ENCODE assay signal across 8 cellular contexts in the genomic region with DNA sequence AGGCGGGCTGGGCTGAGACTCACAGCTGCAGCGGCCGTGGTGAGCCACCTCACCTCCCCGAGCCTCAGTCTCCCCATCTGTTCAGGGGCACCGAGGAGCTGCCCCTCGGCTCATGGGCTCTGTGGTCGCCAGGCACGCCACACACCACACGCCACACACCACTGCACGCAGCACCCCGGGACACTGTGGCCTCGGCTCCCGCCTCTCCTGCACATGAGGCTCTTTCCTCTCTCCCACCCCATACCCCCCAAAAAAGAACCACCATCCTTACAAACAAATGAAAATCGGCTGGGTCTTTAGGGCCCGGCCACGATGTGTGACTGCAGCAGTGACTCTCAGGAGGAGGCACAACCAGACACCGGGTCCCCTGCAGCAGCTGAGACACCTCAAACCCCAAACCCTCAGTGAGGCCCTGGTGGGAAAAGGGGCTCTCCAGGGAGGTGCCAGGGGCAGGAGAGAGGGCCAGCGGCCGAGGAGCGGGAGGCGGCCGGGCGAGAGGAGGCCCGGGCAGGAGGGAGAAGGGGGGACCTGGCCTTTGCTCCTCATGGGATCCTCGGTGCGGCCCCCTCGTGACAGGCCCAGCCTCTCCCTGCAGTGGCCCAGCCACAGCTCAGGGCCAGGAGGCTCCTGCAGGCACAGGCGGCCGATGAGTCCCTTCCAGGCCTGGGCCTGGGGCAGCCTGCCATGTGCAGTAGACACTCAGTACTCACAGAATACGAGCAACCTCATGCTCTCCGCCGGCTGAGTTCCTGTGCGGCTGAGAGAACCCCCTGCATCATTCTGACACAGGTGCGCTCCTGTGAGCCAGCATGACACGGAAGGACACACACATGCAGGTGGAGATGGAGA.
DNase-seq lines count a peak whose midpoint lies in the region; ATAC-seq and TF ChIP-seq lines count a peak whose summit lies in the region.

No MANE protein-coding gene starts in this region.

- H3K36me3 ChIP-seq in liver (ENCODE audit: control insufficient read depth in 4 of 4, insufficient read depth in 3 of 4, low read depth in 1 of 4, low read length in 3 of 4) (no peaks in the 10 kb centered on the region), transverse colon (no peaks in the 10 kb centered on the region)

- no peaks in the 10 kb centered on the region for H3K27me3 ChIP-seq in liver (ENCODE audit: control insufficient read depth in 4 of 4, insufficient read depth in 4 of 4, low read length in 3 of 4)
- H3K27me3 ChIP-seq in transverse colon = no peaks in the 10 kb centered on the region

- peak overlapping the region; percentile 98 for H3K27ac Mint-ChIP-seq in activated T-cell treated with anti-CD3 and anti-CD28 coated beads, Interleukin-2, amount 50 U/mL, for 72 hours

- ATAC-seq in activated T-cell treated with anti-CD3 and anti-CD28 coated beads, Interleukin-2, amount 50 U/mL, for 72 hours (replicated peaks in 1 of 2) = peak; percentile 1 to 3

- DNase-seq in activated CD8-positive, alpha-beta memory T cell treated with anti-CD3 and anti-CD28 coated beads for 24 hours = peak; percentile 72
- DNase-seq in activated CD8-positive, alpha-beta memory T cell treated with anti-CD3 and anti-CD28 coated beads, Interleukin-2, amount 50 U/mL, for 4 hours = no peak
- DNase-seq in activated T-cell treated with anti-CD3 and anti-CD28 coated beads, Interleukin-2, amount 50 U/mL, for 72 hours = peak; percentile 36 to 45
- DNase-seq in transverse colon = peak; percentile 54
- no peak for DNase-seq in HEK293T (ENCODE audit: extremely low spot score)
- DNase-seq in DMS53 treated with DMSO at 0.1 percent for 48 hours (lab: John Stamatoyannopoulos, UW; ENCODE audit: unreplicated experiment) = no peak
- DNase-seq in HuH-7.5 (ENCODE audit: low spot score) = no peak

- H3K9me3 Mint-ChIP-seq in activated T-cell treated with anti-CD3 and anti-CD28 coated beads, Interleukin-2, amount 50 U/mL, for 72 hours = peaks cover 2% of the 10 kb centered on the region in 2 donors

- no peaks in the 10 kb centered on the region for H3K27me3 Mint-ChIP-seq in activated T-cell treated with anti-CD3 and anti-CD28 coated beads, Interleukin-2, amount 50 U/mL, for 72 hours (ENCODE audit: low read depth)

- no peak for TF ChIP-seq EP300 in transverse colon (IDR thresholded peaks at IDR 0.05; ENCODE audit: low read depth)

- H3K9ac ChIP-seq in liver (ENCODE audit: low read depth in 1 of 2, low read length in 2 of 2) = no peak overlapping the region

- peaks cover 0 to 7% (median 2%) of the 10 kb centered on the region in 4 donors for H3K4me1 ChIP-seq in liver (ENCODE audit: control insufficient read depth in 4 of 4, insufficient read depth in 4 of 4, low read length in 3 of 4)
- H3K4me1 ChIP-seq in transverse colon = peaks cover 49 to 65% (median 52%) of the 10 kb centered on the region in 4 donors

- peaks cover 58% of the 10 kb centered on the region for H3K4me1 Mint-ChIP-seq in activated T-cell treated with anti-CD3 and anti-CD28 coated beads, Interleukin-2, amount 50 U/mL, for 72 hours (ENCODE audit: low read depth)

- WGBS in liver = 82% methylated on average over 35 of the region's 35 CpGs
- 70% methylated on average over 32 of the region's 35 CpGs; no CpG with 5 or more reads in 1 of the 2 donors for WGBS in transverse colon (ENCODE audit: low coverage in 1 of 2), 2 donors

- no peak for TF ChIP-seq RAD21 in liver (IDR thresholded peaks at IDR 0.05)

- intact Hi-C loops in transverse colon (cut with DNase I; ENCODE audit: low total_unique reads) = loop anchor here (5.0 kb wide), 1 partner anchor 61 kb away; no protein-coding TSS in a partner anchor

- POLR2A ChIA-PET in HEK293T (lab: Yijun Ruan, JAX) = interaction anchor here (1.7 kb wide), 1 partner anchor 47 kb away, joined by 8 read pairs; no protein-coding TSS in a partner anchor

- CTCF ChIA-PET in HEK293T (lab: Yijun Ruan, JAX) = no interaction called here

- no peak overlapping the region for H3K4me3 ChIP-seq in liver (ENCODE audit: low read depth in 1 of 3, low read length in 3 of 3)
- peak overlapping the region in 1 of 4 donors; percentile 47 for H3K4me3 ChIP-seq in transverse colon

- H3K4me3 Mint-ChIP-seq in activated T-cell treated with anti-CD3 and anti-CD28 coated beads, Interleukin-2, amount 50 U/mL, for 72 hours = peak overlapping the region; percentile 94 to 96

- H3K27ac ChIP-seq in liver (ENCODE audit: low read depth in 1 of 2, low read length in 2 of 2) (peak overlapping the region; percentile 69 to 77), transverse colon (peak overlapping the region; percentile 92 to 99 (median 95))

- no peak for TF ChIP-seq POLR2A in transverse colon (IDR thresholded peaks at IDR 0.05)

- in situ Hi-C loops in transverse colon (cut with MboI; ENCODE audit: low pct_ligation_motif_present in 1 of 4, low pct_unique_long_range_greater_than_20kb in 1 of 4, low sequenced_read_pairs in 3 of 4) = no loop called here

- peaks cover 2 to 3% of the 10 kb centered on the region in 2 donors for H3K36me3 Mint-ChIP-seq in activated T-cell treated with anti-CD3 and anti-CD28 coated beads, Interleukin-2, amount 50 U/mL, for 72 hours (ENCODE audit: insufficient read depth in 2 of 2)

- TF ChIP-seq CTCF in liver (IDR thresholded peaks at IDR 0.05; ENCODE audit: low read depth, low read length, missing input control) (no peak), transverse colon (IDR thresholded peaks at IDR 0.05) (no peak)

- no peaks in the 10 kb centered on the region for H3K9me3 ChIP-seq in liver (ENCODE audit: control insufficient read depth in 4 of 4, low read length in 3 of 4)
- no peaks in the 10 kb centered on the region for H3K9me3 ChIP-seq in transverse colon

TF ChIP-seq in liver, 16 proteins besides CTCF, POLR2A, EP300 and RAD21 (continues in another document):
- TF ChIP-seq SP1 (IDR thresholded peaks at IDR 0.05) = no peak
- no peak for TF ChIP-seq HNF4G (IDR thresholded peaks at IDR 0.05)
- TF ChIP-seq FOXA2 (IDR thresholded peaks at IDR 0.05) = no peak
- no peak for TF ChIP-seq YY1 (IDR thresholded peaks at IDR 0.05)
- TF ChIP-seq JUND (IDR thresholded peaks at IDR 0.05) = no peak
- no peak for TF ChIP-seq HNF4A (conservative IDR thresholded peaks at IDR 0.05)
- TF ChIP-seq RXRA (IDR thresholded peaks at IDR 0.05) = no peak
- TF ChIP-seq, protein P1, sequence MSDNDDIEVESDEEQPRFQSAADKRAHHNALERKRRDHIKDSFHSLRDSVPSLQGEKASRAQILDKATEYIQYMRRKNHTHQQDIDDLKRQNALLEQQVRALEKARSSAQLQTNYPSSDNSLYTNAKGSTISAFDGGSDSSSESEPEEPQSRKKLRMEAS (IDR thresholded peaks at IDR 0.05) = no peak

TF ChIP-seq in HEK293T, 16 proteins besides CTCF, POLR2A, EP300 and RAD21:
- TF ChIP-seq SP1 (IDR thresholded peaks at IDR 0.05) (no peak), ARNT (IDR thresholded peaks at IDR 0.05) (no peak), NFRKB (IDR thresholded peaks at IDR 0.05) (no peak), BHLHE40 (IDR thresholded peaks at IDR 0.05; ENCODE audit: borderline replicate concordance) (no peak), ELF4 (IDR thresholded peaks at IDR 0.05) (no peak), SUZ12 (IDR thresholded peaks at IDR 0.05) (no peak), FOXA1 (IDR thresholded peaks at IDR 0.05) (no peak), CTBP1 (IDR thresholded peaks at IDR 0.05; ENCODE audit: borderline replicate concordance) (no peak), HDGF (IDR thresholded peaks at IDR 0.05; ENCODE audit: borderline replicate concordance) (no peak), FOXK2 (IDR thresholded peaks at IDR 0.05) (no peak), TARDBP (IDR thresholded peaks at IDR 0.05) (no peak), FOXM1 (IDR thresholded peaks at IDR 0.05; ENCODE audit: borderline replicate concordance) (no peak), L3MBTL2 (conservative IDR thresholded peaks at IDR 0.05) (no peak), ZNF384 (IDR thresholded peaks at IDR 0.05) (no peak), LEF1 (IDR thresholded peaks at IDR 0.05; ENCODE audit: borderline replicate concordance) (no peak)
- TF ChIP-seq, protein P2, sequence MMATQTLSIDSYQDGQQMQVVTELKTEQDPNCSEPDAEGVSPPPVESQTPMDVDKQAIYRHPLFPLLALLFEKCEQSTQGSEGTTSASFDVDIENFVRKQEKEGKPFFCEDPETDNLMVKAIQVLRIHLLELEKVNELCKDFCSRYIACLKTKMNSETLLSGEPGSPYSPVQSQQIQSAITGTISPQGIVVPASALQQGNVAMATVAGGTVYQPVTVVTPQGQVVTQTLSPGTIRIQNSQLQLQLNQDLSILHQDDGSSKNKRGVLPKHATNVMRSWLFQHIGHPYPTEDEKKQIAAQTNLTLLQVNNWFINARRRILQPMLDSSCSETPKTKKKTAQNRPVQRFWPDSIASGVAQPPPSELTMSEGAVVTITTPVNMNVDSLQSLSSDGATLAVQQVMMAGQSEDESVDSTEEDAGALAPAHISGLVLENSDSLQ (IDR thresholded peaks at IDR 0.05) = no peak

Comparison
In these comparisons a context has a peak if more than half of its experiments do, and no peak if none do; other contexts are left out.
1. DNase-seq: peak in activated CD8-positive, alpha-beta memory T cell treated with anti-CD3 and anti-CD28 coated beads for 24 hours (single experiment), activated T-cell treated with anti-CD3 and anti-CD28 coated beads, Interleukin-2, amount 50 U/mL, for 72 hours (2 of 2) and transverse colon (single experiment); none in activated CD8-positive, alpha-beta memory T cell treated with anti-CD3 and anti-CD28 coated beads, Interleukin-2, amount 50 U/mL, for 4 hours (single experiment), HEK293T (single experiment), DMS53 treated with DMSO at 0.1 percent for 48 hours (single experiment) and HuH-7.5 (single experiment).